In the genomic region with DNA sequence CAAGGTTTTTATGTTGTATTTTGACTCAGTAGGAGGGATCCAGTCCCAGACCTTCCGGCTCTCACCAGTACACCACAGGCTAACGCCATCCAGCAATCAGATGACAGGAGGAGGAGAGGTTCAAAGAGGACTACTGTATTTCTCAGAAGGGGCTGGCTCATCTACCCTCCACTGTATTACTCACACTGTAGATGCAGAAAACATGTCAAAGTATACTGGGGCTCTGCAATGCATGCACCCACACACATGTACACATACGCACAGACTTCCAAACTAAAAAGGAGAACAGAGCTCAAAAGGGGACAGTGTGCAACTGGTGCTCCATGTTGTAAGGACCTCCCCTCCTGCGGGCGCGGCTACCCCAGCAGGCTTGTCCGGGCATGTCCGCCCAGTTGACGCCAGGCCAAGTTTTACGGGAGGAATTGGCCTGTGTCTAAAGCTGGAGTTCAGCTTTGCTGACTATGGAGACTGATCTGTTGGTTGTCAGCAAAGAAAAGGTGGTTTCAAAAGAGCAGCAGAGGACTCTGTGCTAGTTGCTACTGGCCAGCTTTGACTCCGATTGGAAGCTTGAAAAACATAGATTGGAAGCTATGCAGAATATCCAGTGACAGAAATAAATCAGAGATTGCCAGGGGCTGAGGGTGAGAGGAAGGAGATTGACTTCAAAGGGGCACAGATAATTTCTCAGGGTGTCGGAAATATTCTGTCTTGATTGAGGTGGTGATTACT, we compare ENCODE assay signal across 8 cellular contexts.
A peak's percentile ranks its signal among the peaks of the same experiment; 100 is the strongest.
DNase-seq lines count a peak whose midpoint lies in the region; ATAC-seq and TF ChIP-seq lines count a peak whose summit lies in the region.

No MANE protein-coding gene starts in this region.

- H3K27me3 Mint-ChIP-seq in WTC11 (ENCODE audit: low read depth): no peaks in the 10 kb centered on the region

- 11 to 22% methylated on average over 3 to 11 of the region's 12 CpGs for WGBS in gastroesophageal sphincter (ENCODE audit: low coverage in 1 of 2), 2 donors

- TF ChIP-seq CTCF in WTC11 (IDR thresholded peaks at IDR 0.05) (no peak), gastroesophageal sphincter (IDR thresholded peaks at IDR 0.05) (no peak), osteoblast (IDR thresholded peaks at IDR 0.05; ENCODE audit: extremely low read depth, low read depth, low read length) (no peak)

- no peaks in the 10 kb centered on the region for H3K36me3 ChIP-seq in gastroesophageal sphincter
- no peaks in the 10 kb centered on the region for H3K36me3 ChIP-seq in osteoblast (ENCODE audit: insufficient read depth, low read length)

- H3K9me3 Mint-ChIP-seq in WTC11: peaks cover 20% of the 10 kb centered on the region

- peak overlapping the region; percentile 79 for H3K4me2 ChIP-seq in osteoblast (ENCODE audit: insufficient read depth, low read length)

- H3K27me3 ChIP-seq in gastroesophageal sphincter: no peaks in the 10 kb centered on the region
- no peaks in the 10 kb centered on the region for H3K27me3 ChIP-seq in osteoblast (ENCODE audit: insufficient read depth, low read length)

- H3K4me1 Mint-ChIP-seq in WTC11: peaks cover 37% of the 10 kb centered on the region

- TF ChIP-seq POLR2A in gastroesophageal sphincter (IDR thresholded peaks at IDR 0.05): no peak

- H2AFZ ChIP-seq in osteoblast (ENCODE audit: low read length): peak overlapping the region; percentile 90

- peak overlapping the region; percentile 95 for H3K27ac Mint-ChIP-seq in WTC11

- TF ChIP-seq EP300 in gastroesophageal sphincter (IDR thresholded peaks at IDR 0.05): no peak

- DNase-seq in DMS79 treated with DMSO at 0.1 percent for 48 hours (lab: John Stamatoyannopoulos, UW): peak; percentile 47
- DNase-seq in NCI-H1694 treated with DMSO at 0.1 percent for 48 hours (lab: John Stamatoyannopoulos, UW): peak; percentile 45
- DNase-seq in WTC11 (ENCODE audit: low spot score): peak; percentile 35
- DNase-seq in osteoblast (ENCODE audit: insufficient read length, low spot score, missing footprints): peak; percentile 93
- no peak for DNase-seq in ecto neural progenitor cell (ENCODE audit: low spot score)

- POLR2A ChIA-PET in WTC11 (lab: Charles Lee): no interaction called here

- CTCF ChIA-PET in WTC11 (lab: Charles Lee): interaction anchor here (0.7 to 1.2 kb wide), 5 partner anchors 142 to 660 kb away, joined by 3 to 4 read pairs (median 3); no protein-coding TSS in a partner anchor

- peak overlapping the region in 1 of 2 donors; percentile 13 for H3K4me3 ChIP-seq in gastroesophageal sphincter
- H3K4me3 ChIP-seq in osteoblast (ENCODE audit: insufficient read depth, low read length): peak overlapping the region; percentile 57

- H3K36me3 Mint-ChIP-seq in WTC11: peaks cover 6% of the 10 kb centered on the region

- H3K27ac ChIP-seq in gastroesophageal sphincter (peak overlapping the region in 3 of 4 donors; percentile 38 to 66 (median 52)), osteoblast (ENCODE audit: low read depth, low read length) (peak overlapping the region; percentile 95)

- H3K4me1 ChIP-seq in gastroesophageal sphincter (peaks cover 0 to 52% (median 4%) of the 10 kb centered on the region in 3 donors), osteoblast (ENCODE audit: insufficient read depth, low read length) (peaks cover 48% of the 10 kb centered on the region)

- H4K20me1 ChIP-seq in osteoblast (ENCODE audit: insufficient read depth, low read length): no peaks in the 10 kb centered on the region

- peaks cover 0 to 1% (median 0%) of the 10 kb centered on the region in 3 donors for H3K9me3 ChIP-seq in gastroesophageal sphincter
- H3K9me3 ChIP-seq in osteoblast (ENCODE audit: low read depth, low read length): no peaks in the 10 kb centered on the region

- no peak overlapping the region for H3K4me3 Mint-ChIP-seq in WTC11

- ATAC-seq in WTC11: peak; percentile 65
- ATAC-seq in gastroesophageal sphincter: peak; percentile 81
- ATAC-seq in HG02759 (IDR thresholded peaks at IDR 0.05; ENCODE audit: unreplicated experiment): no peak
- ATAC-seq in HG03025 (IDR thresholded peaks at IDR 0.05; ENCODE audit: low FRiP score, unreplicated experiment): no peak

- no peaks in the 10 kb centered on the region for H3K79me2 ChIP-seq in osteoblast (ENCODE audit: insufficient read depth, low read length)

TF ChIP-seq in WTC11, 78 proteins besides CTCF, POLR2A, EP300 and RAD21:
- TF ChIP-seq TP53 (CRISPR knock-in tag; IDR thresholded peaks at IDR 0.05): peak; percentile 98
- peak; percentile 37; the same call in 1 of the 2 replicates for TF ChIP-seq ZNF121 (CRISPR knock-in tag; IDR thresholded peaks at IDR 0.05)
- no peak for TF ChIP-seq AFF4 (CRISPR knock-in tag; IDR thresholded peaks at IDR 0.05; ENCODE audit: borderline replicate concordance)

Comparison
In these comparisons a context has a peak if more than half of its experiments do, and no peak if none do; other contexts are left out.
1. ATAC-seq: peak in WTC11 (single experiment) and gastroesophageal sphincter (single experiment); none in HG02759 (single experiment) and HG03025 (single experiment).